ENCODE assay signal across 17 cellular contexts in genomic region chr2:242012956-242013764, GRCh38.
"Had no signal": no experiment of that assay in that cellular context is flagged by ENCODE, and none has a peak within 500 bp of the region (broad histone marks: within the 10 kb centered on the region; RNA-seq: fewer than 3 reads in every experiment).

No MANE protein-coding gene starts in this region.

- H3K4me3 Mint-ChIP-seq: activated naive CD8-positive, alpha-beta T cell treated with anti-CD3 and anti-CD28 coated beads, Interleukin-2, amount 10 ng/mL, durations not matched to agents 7 days and 5 days; naive thymus-derived CD8-positive, alpha-beta T cell; T-helper 1 cell treated with Interleukin-12 subunit alpha and Interleukin-12 subunit beta and Interleukin-4 antibody, amounts not matched to agents 30 μg/mL and 1 μg/mL, for 36 hours had no signal

- ATAC-seq: body of pancreas; naive thymus-derived CD8-positive, alpha-beta T cell had no signal

- H3K36me3 ChIP-seq: neutrophil, SJCRH30 had no signal

- H3K4me3 ChIP-seq: body of pancreas, dorsolateral prefrontal cortex, hepatocyte, SJCRH30 had no signal

- H3K36me3 Mint-ChIP-seq: activated naive CD8-positive, alpha-beta T cell treated with anti-CD3 and anti-CD28 coated beads, Interleukin-2, amount 10 ng/mL, durations not matched to agents 7 days and 5 days; naive thymus-derived CD8-positive, alpha-beta T cell had no signal

- H3K27ac Mint-ChIP-seq: activated naive CD8-positive, alpha-beta T cell treated with anti-CD3 and anti-CD28 coated beads, Interleukin-2, amount 10 ng/mL, durations not matched to agents 7 days and 5 days; naive thymus-derived CD8-positive, alpha-beta T cell; T-helper 1 cell treated with Interleukin-12 subunit alpha and Interleukin-12 subunit beta and Interleukin-4 antibody, amounts not matched to agents 30 μg/mL and 1 μg/mL, for 36 hours had no signal

- H3K27ac ChIP-seq: body of pancreas, epithelial cell of prostate, hepatocyte, neutrophil, parathyroid adenoma, SJCRH30 had no signal

- H3K27me3 ChIP-seq: body of pancreas, dorsolateral prefrontal cortex, hepatocyte, SJCRH30 had no signal

- H3K4me1 ChIP-seq: body of pancreas, parathyroid adenoma, SJCRH30 had no signal

- H3K9me3 Mint-ChIP-seq: activated naive CD8-positive, alpha-beta T cell treated with anti-CD3 and anti-CD28 coated beads, Interleukin-2, amount 10 ng/mL, durations not matched to agents 7 days and 5 days; T-helper 1 cell treated with Interleukin-12 subunit alpha and Interleukin-12 subunit beta and Interleukin-4 antibody, amounts not matched to agents 30 μg/mL and 1 μg/mL, for 36 hours had no signal

- H3K9me3 ChIP-seq: body of pancreas, neutrophil, SJCRH30 had no signal

- H3K27me3 Mint-ChIP-seq: naive thymus-derived CD8-positive, alpha-beta T cell had no signal

- DNase-seq: activated CD4-positive, alpha-beta T cell treated with anti-CD3 and anti-CD28 coated beads, Interleukin-2, amount 50 U/mL, for 1 hour; activated CD4-positive, CD25-positive, alpha-beta regulatory T cell treated with anti-CD3 and anti-CD28 coated beads, Interleukin-2, amount 50 U/mL, for 72 hours; activated CD8-positive, alpha-beta memory T cell treated with anti-CD3 and anti-CD28 coated beads for 24 hours; activated CD8-positive, alpha-beta memory T cell treated with anti-CD3 and anti-CD28 coated beads, Interleukin-2, amount 50 U/mL, for 48 hours; activated naive CD8-positive, alpha-beta T cell treated with anti-CD3 and anti-CD28 coated beads, Interleukin-2, amount 10 ng/mL, durations not matched to agents 7 days and 5 days; amygdala; body of pancreas; foreskin fibroblast; mesenchymal stem cell; naive thymus-derived CD8-positive, alpha-beta T cell; SJCRH30 had no signal
